12 cellular contexts compared by ENCODE assay signal in the genomic region with DNA sequence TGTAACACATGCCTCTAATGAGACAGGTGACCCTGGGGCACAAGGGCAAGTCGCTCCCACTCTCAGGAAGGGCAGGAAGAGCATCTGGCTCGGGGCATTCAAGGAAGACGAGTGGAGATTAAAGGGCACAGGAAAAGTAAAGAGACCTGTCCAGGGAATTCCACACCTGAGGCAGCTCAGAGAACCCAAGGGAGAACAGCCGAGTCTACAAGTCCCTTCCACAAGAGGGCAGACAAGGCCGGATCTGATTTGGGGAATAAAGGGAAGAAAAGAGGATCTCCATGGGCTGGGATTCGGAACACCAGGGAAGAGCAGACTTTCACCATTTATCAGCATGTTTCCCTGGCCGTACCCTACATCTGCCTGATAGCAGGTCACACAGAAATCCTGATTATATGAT. TPM values are rescaled to one million over a fixed set of nuclear protein-coding genes. Genes with fewer than 3 reads are reported as not detected.
DNase-seq lines count a peak whose midpoint lies in the region; ATAC-seq and TF ChIP-seq lines count a peak whose summit lies in the region.
"Had no signal": no experiment of that assay in that cellular context is flagged by ENCODE, and none has a peak within 500 bp of the region (broad histone marks: within the 10 kb centered on the region; RNA-seq: fewer than 3 reads in every experiment).

No MANE protein-coding gene starts in this region.

- H3K27me3 Mint-ChIP-seq in MCF 10A (ENCODE audit: insufficient read depth, unreplicated experiment) = no peaks in the 10 kb centered on the region

- ATAC-seq in SK-N-SH treated with all-trans-retinoic acid at 6 μM for 48 hours = peak; percentile 34; the same call in 2 of the 3 replicates

- BruUV-seq in MCF 10A (replicated peaks; lab: Mats Ljungman, UMichigan) = no TSS peak

- no peaks in the 10 kb centered on the region for H3K27me3 ChIP-seq in breast epithelium
- no peaks in the 10 kb centered on the region for H3K27me3 ChIP-seq in vagina

- intact Hi-C loops in MCF 10A (cut with micrococcal nuclease) = loop anchor here (1.0 to 5.0 kb wide), 2 partner anchors 46 to 246 kb away; no protein-coding TSS in a partner anchor
- intact Hi-C loops in breast epithelium (cut with DNase I; ENCODE audit: low total_unique reads) = no loop called here
- intact Hi-C loops in vagina (cut with DNase I) = no loop called here

- H3K36me3 Mint-ChIP-seq in MCF 10A (ENCODE audit: insufficient read depth, unreplicated experiment) = peaks cover 100% of the 10 kb centered on the region

- H3K4me1 Mint-ChIP-seq in MCF 10A (ENCODE audit: insufficient read depth, unreplicated experiment) = no peaks in the 10 kb centered on the region

- H3K9me3 ChIP-seq in breast epithelium (no peaks in the 10 kb centered on the region), vagina (no peaks in the 10 kb centered on the region)
- H3K9me3 ChIP-seq: prostate gland had no signal

- H3K36me3 ChIP-seq in breast epithelium (no peaks in the 10 kb centered on the region), vagina (peaks cover 0 to 75% of the 10 kb centered on the region in 2 donors)

- H3K9me3 Mint-ChIP-seq in MCF 10A (ENCODE audit: unreplicated experiment) = no peaks in the 10 kb centered on the region

- no peaks in the 10 kb centered on the region for H3K4me1 ChIP-seq in breast epithelium
- H3K4me1 ChIP-seq in vagina = peaks cover 13% of the 10 kb centered on the region
- H3K4me1 ChIP-seq: prostate gland had no signal

- TF ChIP-seq CTCF in MCF 10A (IDR thresholded peaks at IDR 0.05; ENCODE audit: unreplicated experiment) (peak; percentile 27), breast epithelium (IDR thresholded peaks at IDR 0.05) (no peak), fibroblast of villous mesenchyme (IDR thresholded peaks at IDR 0.05; ENCODE audit: insufficient read depth, low read depth, low read length) (peak; percentile 52), vagina (IDR thresholded peaks at IDR 0.05) (no peak)

- no peak overlapping the region for H3K4me3 Mint-ChIP-seq in MCF 10A (ENCODE audit: unreplicated experiment)

- H3K4me3 ChIP-seq in breast epithelium (no peak overlapping the region), fibroblast of villous mesenchyme (ENCODE audit: low read depth, low read length) (no peak overlapping the region), vagina (no peak overlapping the region)
- H3K4me3 ChIP-seq: prostate gland had no signal

- CTCF ChIA-PET in MCF 10A (lab: Yijun Ruan, JAX) = interaction anchor here (0.5 to 40.7 kb wide), 40 partner anchors 15 to 1373 kb away, joined by 3 to 1587 read pairs (median 4); partner anchors contain the start of genes ANXA6 and TNIP1

- TF ChIP-seq POLR2A in breast epithelium (IDR thresholded peaks at IDR 0.05) = no peak
- no peak for TF ChIP-seq POLR2A in vagina (IDR thresholded peaks at IDR 0.05)

- H3K27ac Mint-ChIP-seq in MCF 10A (ENCODE audit: low read depth, unreplicated experiment) = no peak overlapping the region

- POLR2A ChIA-PET in MCF 10A (lab: Yijun Ruan, JAX) = interaction anchor here (1.1 to 5.4 kb wide), 6 partner anchors 10 to 63 kb away, joined by 3 to 21 read pairs (median 5); no protein-coding TSS in a partner anchor

- DNase-seq in MCF 10A (ENCODE audit: unreplicated experiment) = peak; percentile 60
- no peak for DNase-seq in breast epithelium (ENCODE audit: low spot score in 2 of 2)
- peak; percentile 29 for DNase-seq in fibroblast of villous mesenchyme (ENCODE audit: low read depth)
- no peak for DNase-seq in vagina (ENCODE audit: extremely low spot score in 2 of 2)
- no peak for DNase-seq in NCI-H446 (lab: John Stamatoyannopoulos, UW)
- no peak for DNase-seq in NCI-H2171 (lab: John Stamatoyannopoulos, UW)
- DNase-seq in stimulated activated CD4-positive, alpha-beta T cell treated with anti-CD3 and anti-CD28 coated beads, Interleukin-4, amount 100 ng/mL, for 24 hours = no peak
- DNase-seq: activated CD4-positive, CD25-positive, alpha-beta regulatory T cell; activated gamma-delta T cell; islet precursor cell had no signal

- H3K27ac ChIP-seq in breast epithelium = no peak overlapping the region
- H3K27ac ChIP-seq in vagina = peak overlapping the region; percentile 65
- H3K27ac ChIP-seq: prostate gland had no signal

TF ChIP-seq in SK-N-SH treated with all-trans-retinoic acid at 6 μM for 48 hours, 23 proteins besides CTCF, POLR2A, EP300 and RAD21:
- TF ChIP-seq, protein P1, sequence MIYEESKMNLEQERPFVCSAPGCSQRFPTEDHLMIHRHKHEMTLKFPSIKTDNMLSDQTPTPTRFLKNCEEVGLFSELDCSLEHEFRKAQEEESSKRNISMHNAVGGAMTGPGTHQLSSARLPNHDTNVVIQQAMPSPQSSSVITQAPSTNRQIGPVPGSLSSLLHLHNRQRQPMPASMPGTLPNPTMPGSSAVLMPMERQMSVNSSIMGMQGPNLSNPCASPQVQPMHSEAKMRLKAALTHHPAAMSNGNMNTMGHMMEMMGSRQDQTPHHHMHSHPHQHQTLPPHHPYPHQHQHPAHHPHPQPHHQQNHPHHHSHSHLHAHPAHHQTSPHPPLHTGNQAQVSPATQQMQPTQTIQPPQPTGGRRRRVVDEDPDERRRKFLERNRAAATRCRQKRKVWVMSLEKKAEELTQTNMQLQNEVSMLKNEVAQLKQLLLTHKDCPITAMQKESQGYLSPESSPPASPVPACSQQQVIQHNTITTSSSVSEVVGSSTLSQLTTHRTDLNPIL (CRISPR knock-in tag; IDR thresholded peaks at IDR 0.05; ENCODE audit: low read depth) = no peak
- TF ChIP-seq GLIS3 (CRISPR knock-in tag; IDR thresholded peaks at IDR 0.05) (no peak), TOX (CRISPR knock-in tag; IDR thresholded peaks at IDR 0.05; ENCODE audit: borderline replicate concordance) (no peak), ZNF565 (CRISPR knock-in tag; conservative IDR thresholded peaks at IDR 0.05; ENCODE audit: low read depth) (no peak), RARB (CRISPR knock-in tag; IDR thresholded peaks at IDR 0.05) (no peak), OSR1 (CRISPR knock-in tag; IDR thresholded peaks at IDR 0.05) (no peak)

RNA-seq across cellular contexts. Expression of gene GPX3, which starts 28.1 kb away (rescaled TPM):
- total RNA-seq in MCF 10A (2022) (not detected in 2 replicates), breast epithelium (1,000 to 10,000 TPM; 1,215 to 5,290 (median 2,830) TPM), fibroblast of villous mesenchyme (3.5 and 3.9 TPM in 2 replicates), vagina (3,069 TPM)

RNA-seq across cellular contexts. Expression of gene TNIP1, which starts 32.3 kb away (rescaled TPM):
- total RNA-seq in MCF 10A (2022) = 246 and 342 TPM in 2 replicates
- total RNA-seq in breast epithelium = 100 to 1,000 TPM in 1 of 3 donors, 10 to 100 TPM in 2; 65.3 to 221 (median 91.8) TPM
- 88.3 and 108 TPM in 2 replicates for total RNA-seq in fibroblast of villous mesenchyme
- 92.6 TPM for total RNA-seq in vagina

Comparison
In these comparisons a context has a peak if more than half of its experiments do, and no peak if none do; other contexts are left out.
1. DNase-seq: peak in MCF 10A (single experiment) and fibroblast of villous mesenchyme (single experiment); none in breast epithelium (0 of 2), vagina (0 of 2), NCI-H446 (0 of 2), NCI-H2171 (single experiment) and stimulated activated CD4-positive, alpha-beta T cell treated with anti-CD3 and anti-CD28 coated beads, Interleukin-4, amount 100 ng/mL, for 24 hours (single experiment).
2. CTCF ChIP-seq: peak in MCF 10A (single experiment) and fibroblast of villous mesenchyme (single experiment); none in breast epithelium (0 of 3) and vagina (0 of 3).
3. RNA of gene GPX3, which starts 28.1 kb away (total RNA-seq): 3,069 TPM in vagina (single experiment) and 1,215 to 5,290 TPM in breast epithelium; 3.5 to 3.9 TPM in fibroblast of villous mesenchyme and not detected in MCF 10A; every median in the first group is over 100 times any median in the second.